In genomic region chr18:62744076-62744705, GRCh38 we compare ENCODE assay signal across 11 cellular contexts. TPM values are rescaled to one million over a fixed set of nuclear protein-coding genes. Genes with fewer than 3 reads are reported as not detected.
DNase-seq lines count a peak whose midpoint lies in the region; ATAC-seq and TF ChIP-seq lines count a peak whose summit lies in the region.
"Had no signal": no experiment of that assay in that cellular context is flagged by ENCODE, and none has a peak within 500 bp of the region (broad histone marks: within the 10 kb centered on the region; RNA-seq: fewer than 3 reads in every experiment).

No MANE protein-coding gene starts in this region.

- intact Hi-C loops in left lung (cut with DNase I): no loop called here
- intact Hi-C loops in esophagus muscularis mucosa (cut with DNase I): no loop called here

- TF ChIP-seq EP300 in esophagus muscularis mucosa (IDR thresholded peaks at IDR 0.05): no peak

- WGBS in esophagus muscularis mucosa: 94% methylated on average over 3 of the region's 3 CpGs

- TF ChIP-seq CTCF in brain (conservative IDR thresholded peaks at IDR 0.05) (no peak), type B pancreatic cell (conservative IDR thresholded peaks at IDR 0.05) (no peak), left lung (IDR thresholded peaks at IDR 0.05) (no peak), esophagus muscularis mucosa (IDR thresholded peaks at IDR 0.05) (no peak)

- H3K4me3 Mint-ChIP-seq in stimulated activated naive CD8-positive, alpha-beta T cell treated with anti-CD3 and anti-CD28 coated beads, Interleukin-15, amount 100 ng/mL, for 72 hours: no peak overlapping the region
- H3K4me3 Mint-ChIP-seq in brain: no peak overlapping the region
- H3K4me3 Mint-ChIP-seq in type B pancreatic cell: peak overlapping the region; percentile 3

- peak; percentile 6 for DNase-seq in stimulated activated naive CD8-positive, alpha-beta T cell treated with anti-CD3 and anti-CD28 coated beads, Interleukin-15, Interleukin-2, amounts not matched to agents 100 U/mL and 50 U/mL, for 24 hours
- no peak for DNase-seq in stimulated activated naive CD8-positive, alpha-beta T cell treated with anti-CD3 and anti-CD28 coated beads, Interleukin-15, amount 100 ng/mL, for 72 hours
- no peak for DNase-seq in type B pancreatic cell (ENCODE audit: extremely low spot score, unreplicated experiment)
- no peak for DNase-seq in left lung
- no peak for DNase-seq in AG08395 (ENCODE audit: low spot score)
- DNase-seq in esophagus muscularis mucosa (ENCODE audit: extremely low spot score): no peak
- DNase-seq: effector memory CD4-positive, alpha-beta T cell; Kasumi-1; left colon had no signal

- H3K4me1 ChIP-seq in left lung (peaks cover 6 to 15% of the 10 kb centered on the region in 2 donors), esophagus muscularis mucosa (peaks cover 12 to 42% (median 38%) of the 10 kb centered on the region in 4 donors)

- H3K27ac Mint-ChIP-seq in stimulated activated naive CD8-positive, alpha-beta T cell treated with anti-CD3 and anti-CD28 coated beads, Interleukin-15, amount 100 ng/mL, for 72 hours: no peak overlapping the region
- H3K27ac Mint-ChIP-seq in brain (peak overlapping the region in 3 of 5 experiments; percentile 28 to 38 (median 35)), type B pancreatic cell (peak overlapping the region; percentile 39)

- peaks cover 21% of the 10 kb centered on the region for H3K36me3 Mint-ChIP-seq in brain
- no peaks in the 10 kb centered on the region for H3K36me3 Mint-ChIP-seq in type B pancreatic cell

- H3K27me3 Mint-ChIP-seq in stimulated activated naive CD8-positive, alpha-beta T cell treated with anti-CD3 and anti-CD28 coated beads, Interleukin-15, amount 100 ng/mL, for 72 hours: no peaks in the 10 kb centered on the region
- H3K27me3 Mint-ChIP-seq in brain (no peaks in the 10 kb centered on the region), type B pancreatic cell (no peaks in the 10 kb centered on the region)

- no peaks in the 10 kb centered on the region for H3K9me3 Mint-ChIP-seq in stimulated activated naive CD8-positive, alpha-beta T cell treated with anti-CD3 and anti-CD28 coated beads, Interleukin-15, amount 100 ng/mL, for 72 hours
- H3K9me3 Mint-ChIP-seq in brain: peaks cover 0 to 12% (median 4%) of the 10 kb centered on the region in 5 experiments
- H3K9me3 Mint-ChIP-seq in type B pancreatic cell: no peaks in the 10 kb centered on the region

- ATAC-seq in stimulated activated naive CD8-positive, alpha-beta T cell treated with anti-CD3 and anti-CD28 coated beads, Interleukin-15, Interleukin-2, amounts not matched to agents 100 U/mL and 50 U/mL, for 24 hours: no peak
- ATAC-seq in stimulated activated naive CD8-positive, alpha-beta T cell treated with anti-CD3 and anti-CD28 coated beads, Interleukin-15, amount 100 ng/mL, for 72 hours: no peak
- ATAC-seq in HG03139 (IDR thresholded peaks at IDR 0.05; ENCODE audit: unreplicated experiment) (peak; percentile 74), left lung (no peak)
- ATAC-seq: left colon had no signal

- peaks cover 17% of the 10 kb centered on the region for H3K4me1 Mint-ChIP-seq in stimulated activated naive CD8-positive, alpha-beta T cell treated with anti-CD3 and anti-CD28 coated beads, Interleukin-15, amount 100 ng/mL, for 72 hours
- peaks cover 60% of the 10 kb centered on the region for H3K4me1 Mint-ChIP-seq in brain
- H3K4me1 Mint-ChIP-seq in type B pancreatic cell (ENCODE audit: unreplicated experiment): peaks cover 31% of the 10 kb centered on the region

- no peak for TF ChIP-seq POLR2A in esophagus muscularis mucosa (IDR thresholded peaks at IDR 0.05; ENCODE audit: low read depth)

- H3K27ac ChIP-seq in left lung (no peak overlapping the region), esophagus muscularis mucosa (replicated peaks in 1 of 4) (peak overlapping the region in 2 of 4 donors; percentile 23 to 27)

- H3K36me3 ChIP-seq in left lung (no peaks in the 10 kb centered on the region), esophagus muscularis mucosa (no peaks in the 10 kb centered on the region)

- H3K4me3 ChIP-seq in left lung (no peak overlapping the region), esophagus muscularis mucosa (no peak overlapping the region)

- H3K27me3 ChIP-seq in left lung (no peaks in the 10 kb centered on the region), esophagus muscularis mucosa (no peaks in the 10 kb centered on the region)

- H3K9me3 ChIP-seq in left lung (no peaks in the 10 kb centered on the region), esophagus muscularis mucosa (no peaks in the 10 kb centered on the region)

RNA-seq across cellular contexts. Expression of gene PHLPP1, which starts 28.9 kb away (rescaled TPM):
- polyA plus RNA-seq in brain (ENCODE audit: insufficient read depth, low read depth, low replicate concordance): 40.1 TPM
- total RNA-seq in type B pancreatic cell (ENCODE audit: low replicate concordance) (28.5 and 29.3 TPM in 2 replicates), left lung (10 to 100 TPM in 1 of 2 donors, 1 to 10 TPM in 1; 7.0 to 13.1 TPM), esophagus muscularis mucosa (10 to 100 TPM; 11.6 to 23.0 (median 17.3) TPM)

Comparison
In these comparisons a context has a peak if more than half of its experiments do, and no peak if none do; other contexts are left out.
1. H3K27ac Mint-ChIP-seq: peak in brain (3 of 5) and type B pancreatic cell (single experiment); none in stimulated activated naive CD8-positive, alpha-beta T cell treated with anti-CD3 and anti-CD28 coated beads, Interleukin-15, amount 100 ng/mL, for 72 hours (0 of 2).